15 cellular contexts compared by ENCODE assay signal in the genomic region with DNA sequence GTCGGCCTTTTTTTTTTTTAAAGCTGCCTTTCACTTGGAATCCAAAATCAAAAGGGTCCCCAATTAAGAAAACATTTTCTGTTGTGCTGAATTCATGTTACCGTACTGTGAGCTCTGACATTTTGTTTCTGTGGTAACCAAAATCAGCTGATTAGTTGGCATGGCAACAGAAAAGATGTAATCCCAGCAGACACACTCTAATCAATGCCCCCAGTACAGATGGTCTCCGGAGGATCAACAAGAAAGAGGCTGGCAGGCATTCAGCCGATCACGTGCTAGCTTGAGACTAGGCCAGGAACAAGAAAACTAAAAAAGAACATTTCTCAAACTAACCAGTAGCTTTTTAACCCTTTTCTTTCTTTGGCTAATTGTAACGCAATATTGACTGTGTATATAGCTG.
DNase-seq lines count a peak whose midpoint lies in the region; ATAC-seq, FAIRE-seq and TF ChIP-seq lines count a peak whose summit lies in the region.
"Had no signal": no experiment of that assay in that cellular context is flagged by ENCODE, and none has a peak within 500 bp of the region (broad histone marks: within the 10 kb centered on the region; RNA-seq: fewer than 3 reads in every experiment).

No MANE protein-coding gene starts in this region.

- H3K27me3 ChIP-seq in K562 (ENCODE audit: control insufficient read depth in 2 of 2, insufficient read depth in 2 of 2, low read length in 2 of 2) (0 out of 5 replicates have a peak, but pooled peaks cover 0 to 4% of the 10 kb centered on the region in 2 experiments), left ventricle myocardium inferior (ENCODE audit: low read depth) (no peaks in the 10 kb centered on the region)
- no peaks in the 10 kb centered on the region for H3K27me3 ChIP-seq in CD4-positive, alpha-beta memory T cell (ENCODE audit: insufficient read depth, low read length)

- no peaks in the 10 kb centered on the region for H3K27me3 Mint-ChIP-seq in CD4-positive, alpha-beta memory T cell
- H3K27me3 Mint-ChIP-seq: activated CD4-positive, alpha-beta memory T cell treated with anti-CD3 and anti-CD28 coated beads for 36 hours; B cell; stimulated activated memory B cell treated with anti-CD40 and anti-IgM and Interleukin-4, amounts not matched to agents 10 μg/mL and 1 μg/mL and 100 μg/mL, for 72 hours had no signal

- no TSS peak for BruUV-seq in K562 (replicated peaks; lab: Mats Ljungman, UMichigan)

- H2AFZ ChIP-seq in K562 (ENCODE audit: low read depth, low read length), result no peak overlapping the region

- no peak overlapping the region for H3K27ac ChIP-seq in K562 (ENCODE audit: extremely low read depth, low read depth, low read length)
- H3K27ac ChIP-seq in left ventricle myocardium inferior (replicated peaks), result peak overlapping the region; percentile 17
- H3K27ac ChIP-seq in CD4-positive, alpha-beta memory T cell (ENCODE audit: low read depth, low read length), result no peak overlapping the region

- H3K36me3 Mint-ChIP-seq in CD4-positive, alpha-beta memory T cell, result no peaks in the 10 kb centered on the region
- H3K36me3 Mint-ChIP-seq: activated CD4-positive, alpha-beta memory T cell treated with anti-CD3 and anti-CD28 coated beads for 36 hours; stimulated activated memory B cell treated with anti-CD40 and anti-IgM and Interleukin-4, amounts not matched to agents 10 μg/mL and 1 μg/mL and 100 μg/mL, for 72 hours had no signal

- no peak overlapping the region for H3K4me3 ChIP-seq in K562
- no peak overlapping the region for H3K4me3 ChIP-seq in left ventricle myocardium inferior
- H3K4me3 ChIP-seq in CD4-positive, alpha-beta memory T cell (ENCODE audit: low read length in 2 of 2), result no peak overlapping the region
- H3K4me3 ChIP-seq: GM12878 had no signal

- H3K36me3 ChIP-seq in K562 (ENCODE audit: control insufficient read depth, insufficient read depth, low read length) (no peaks in the 10 kb centered on the region), left ventricle myocardium inferior (peaks cover 10% of the 10 kb centered on the region)
- H3K36me3 ChIP-seq in CD4-positive, alpha-beta memory T cell (ENCODE audit: insufficient read depth, low read length), result no peaks in the 10 kb centered on the region

- no peaks in the 10 kb centered on the region for H3K79me2 ChIP-seq in K562 (ENCODE audit: control insufficient read depth, insufficient read depth, low read length)

- no peak for TF ChIP-seq EP300 in K562 (IDR thresholded peaks at IDR 0.05; ENCODE audit: low read length)

- TF ChIP-seq POLR2A in K562 (conservative IDR thresholded peaks at IDR 0.05), result no peak

- H3K9me3 ChIP-seq in K562 (replicated peaks; ENCODE audit: control insufficient read depth, insufficient read depth, low read depth, low read length), result no peaks in the 10 kb centered on the region
- no peaks in the 10 kb centered on the region for H3K9me3 ChIP-seq in left ventricle myocardium inferior (replicated peaks)
- no peaks in the 10 kb centered on the region for H3K9me3 ChIP-seq in CD4-positive, alpha-beta memory T cell (ENCODE audit: control insufficient read depth in 1 of 2, low read length in 2 of 2)

- no peak overlapping the region for H3K4me3 Mint-ChIP-seq in CD4-positive, alpha-beta memory T cell
- H3K4me3 Mint-ChIP-seq: activated CD4-positive, alpha-beta memory T cell treated with anti-CD3 and anti-CD28 coated beads for 36 hours; B cell; stimulated activated memory B cell treated with anti-CD40 and anti-IgM and Interleukin-4, amounts not matched to agents 10 μg/mL and 1 μg/mL and 100 μg/mL, for 72 hours had no signal

- POLR2A ChIA-PET in K562 (lab: Yijun Ruan, JAX), result no interaction called here
- POLR2A ChIA-PET in CD4-positive, alpha-beta memory T cell (lab: Charles Lee; ENCODE audit: partially characterized antibody), result no interaction called here

- FAIRE-seq in K562 (lab: Jason Lieb, UNC), result no peak
- no peak for FAIRE-seq in urothelium cell line (lab: Jason Lieb, UNC)
- FAIRE-seq: GM12878 had no signal

- no peak overlapping the region for H3K9ac ChIP-seq in K562 (ENCODE audit: insufficient read depth in 1 of 2, low read depth in 2 of 2, low read length in 2 of 2)

- CTCF ChIA-PET in K562 (lab: Yijun Ruan, JAX; ENCODE audit: low intra/inter-chr PET ratio), result no interaction called here
- CTCF ChIA-PET in CD4-positive, alpha-beta memory T cell (lab: Charles Lee; ENCODE audit: partially characterized antibody), result no interaction called here

- TF ChIP-seq RAD21 in K562 (CRISPR knock-in tag; conservative IDR thresholded peaks at IDR 0.05 in 1 of 2, IDR thresholded peaks at IDR 0.05 in 1 of 2), result no peak

- intact Hi-C loops in K562 (cut with micrococcal nuclease), result no loop called here
- intact Hi-C loops in left ventricle myocardium inferior (cut with micrococcal nuclease), result no loop called here
- intact Hi-C loops in posterior cingulate gyrus (cut with DNase I), result no loop called here
- intact Hi-C loops in CD4-positive, alpha-beta memory T cell (cut with micrococcal nuclease), result no loop called here

- H3K9me1 ChIP-seq in K562 (ENCODE audit: control insufficient read depth, insufficient read depth, low read length), result no peaks in the 10 kb centered on the region

- peaks cover 0 to 2% (median 0%) of the 10 kb centered on the region in 8 donors for H3K9me3 Mint-ChIP-seq in CD4-positive, alpha-beta memory T cell
- H3K9me3 Mint-ChIP-seq: activated CD4-positive, alpha-beta memory T cell treated with anti-CD3 and anti-CD28 coated beads for 36 hours; stimulated activated memory B cell treated with anti-CD40 and anti-IgM and Interleukin-4, amounts not matched to agents 10 μg/mL and 1 μg/mL and 100 μg/mL, for 72 hours had no signal

- DNase-seq in NCI-H2171 (lab: John Stamatoyannopoulos, UW) (peak; percentile 0), K562 (ENCODE audit: extremely low read depth in 1 of 4, low spot score in 3 of 4) (no peak), left ventricle myocardium inferior (peak; percentile 58), posterior cingulate gyrus (peak; percentile 37 to 95 (median 72)), iPS-NIHi7 (ENCODE audit: extremely low spot score) (no peak), urothelium cell line (ENCODE audit: low spot score) (no peak)
- no peak for DNase-seq in CD4-positive, alpha-beta memory T cell
- DNase-seq in stimulated activated CD4-positive, alpha-beta T cell treated with anti-CD3 and anti-CD28 coated beads, Interleukin-2, amount 100 ng/mL, for 24 hours, result no peak
- DNase-seq: activated CD4-positive, alpha-beta memory T cell treated with anti-CD3 and anti-CD28 coated beads for 36 hours; activated gamma-delta T cell; IMR-90; stimulated activated CD4-positive, alpha-beta T cell treated with anti-CD3 and anti-CD28 coated beads, Interleukin-4, amount 100 ng/mL, for 1 hour had no signal

- TF ChIP-seq CTCF in K562 (IDR thresholded peaks at IDR 0.05 in 2 of 3, conservative IDR thresholded peaks at IDR 0.05 in 1 of 3; ENCODE audit: insufficient read depth in 2 of 3, low read depth in 1 of 3, low read length in 3 of 3), result no peak
- TF ChIP-seq CTCF in left ventricle myocardium inferior (IDR thresholded peaks at IDR 0.05; ENCODE audit: borderline replicate concordance), result no peak

- H4K20me1 ChIP-seq in K562 (replicated peaks; ENCODE audit: control insufficient read depth, insufficient read depth, low read length), result no peaks in the 10 kb centered on the region

- no peak overlapping the region for H3K4me2 ChIP-seq in K562 (ENCODE audit: insufficient read depth, low read length)

- no peaks in the 10 kb centered on the region for H3K4me1 Mint-ChIP-seq in CD4-positive, alpha-beta memory T cell
- H3K4me1 Mint-ChIP-seq: B cell; stimulated activated memory B cell treated with anti-CD40 and anti-IgM and Interleukin-4, amounts not matched to agents 10 μg/mL and 1 μg/mL and 100 μg/mL, for 72 hours had no signal

- H3K4me1 ChIP-seq in K562 (replicated peaks in 1 of 2; ENCODE audit: control insufficient read depth in 2 of 2, insufficient read depth in 2 of 2, low read length in 2 of 2), result no peaks in the 10 kb centered on the region
- H3K4me1 ChIP-seq in left ventricle myocardium inferior, result peaks cover 23% of the 10 kb centered on the region
- H3K4me1 ChIP-seq in CD4-positive, alpha-beta memory T cell (ENCODE audit: insufficient read depth, low read length), result no peaks in the 10 kb centered on the region

- H3K27ac Mint-ChIP-seq in CD4-positive, alpha-beta memory T cell, result no peak overlapping the region
- H3K27ac Mint-ChIP-seq: activated CD4-positive, alpha-beta memory T cell treated with anti-CD3 and anti-CD28 coated beads for 36 hours; B cell; stimulated activated memory B cell treated with anti-CD40 and anti-IgM and Interleukin-4, amounts not matched to agents 10 μg/mL and 1 μg/mL and 100 μg/mL, for 72 hours had no signal

- no peak for ATAC-seq in K562
- ATAC-seq: GM12878; stimulated activated memory B cell treated with anti-CD40 and anti-IgM and Interleukin-4, amounts not matched to agents 10 μg/mL and 1 μg/mL and 100 μg/mL, for 72 hours had no signal

- in situ Hi-C loops in K562 (cut with MboI), result no loop called here

- 1% methylated on average over 6 of the region's 6 CpGs for WGBS in K562 (ENCODE audit: insufficient coverage, low coverage, missing lambda C conversion rate)

TF ChIP-seq in K562, 482 proteins besides CTCF, POLR2A, EP300 and RAD21:
- peak; percentile 47 for TF ChIP-seq RFX1 (IDR thresholded peaks at IDR 0.05)
- no peak for TF ChIP-seq ZFP30 (CRISPR knock-in tag; IDR thresholded peaks at IDR 0.05; ENCODE audit: borderline replicate concordance)

Comparison
In these comparisons a context has a peak if more than half of its experiments do, and no peak if none do; other contexts are left out.
1. DNase-seq: peak in NCI-H2171 (single experiment), left ventricle myocardium inferior (single experiment) and posterior cingulate gyrus (10 of 10); none in K562 (0 of 4), CD4-positive, alpha-beta memory T cell (0 of 5), iPS-NIHi7 (single experiment), urothelium cell line (single experiment) and stimulated activated CD4-positive, alpha-beta T cell treated with anti-CD3 and anti-CD28 coated beads, Interleukin-2, amount 100 ng/mL, for 24 hours (0 of 2).